ENCODE assay signal across 21 cellular contexts in genomic region chr10:77560471-77560870, GRCh38.
"Had no signal": no experiment of that assay in that cellular context is flagged by ENCODE, and none has a peak within 500 bp of the region (broad histone marks: within the 10 kb centered on the region; RNA-seq: fewer than 3 reads in every experiment).

No MANE protein-coding gene starts in this region.

- H3K9ac ChIP-seq: neural progenitor cell had no signal

- H3K27me3 ChIP-seq: dorsolateral prefrontal cortex, neural progenitor cell, pancreas, tibial artery, upper lobe of left lung had no signal

- H2AFZ ChIP-seq: neural progenitor cell had no signal

- H3K4me2 ChIP-seq: neural progenitor cell had no signal

- H3K36me3 ChIP-seq: heart left ventricle, neural progenitor cell, pancreas, suprapubic skin, tibial artery, upper lobe of left lung had no signal

- H3K4me3 ChIP-seq: dorsolateral prefrontal cortex, heart left ventricle, neural progenitor cell, pancreas, suprapubic skin, tibial artery, upper lobe of left lung had no signal

- ATAC-seq: heart left ventricle; natural killer cell treated with Interleukin-12 subunit alpha and Interleukin-12 subunit beta and Interleukin-15 and Interleukin-18, amount 100 ng/mL, for 72 hours; pancreas; right cardiac atrium; stimulated activated effector memory CD8-positive, alpha-beta T cell treated with anti-CD3 and anti-CD28 coated beads, Interleukin-12 subunit alpha, Interleukin-12 subunit beta, amount 100 ng/mL, for 72 hours; stimulated activated naive CD8-positive, alpha-beta T cell treated with anti-CD3 and anti-CD28 coated beads, Interleukin-15, Interleukin-2, amounts not matched to agents 100 U/mL and 50 U/mL, for 24 hours had no signal

- DNase-seq: cortex of kidney; dorsolateral prefrontal cortex; effector CD8-positive, alpha-beta T cell; heart left ventricle; hippocampal formation; kidney glomerular epithelial cell; midbrain; nucleus accumbens; pancreas; right cardiac atrium; stimulated activated CD4-positive, alpha-beta T cell treated with anti-CD3 and anti-CD28 coated beads, Interleukin-4, amount 100 ng/mL, for 1 hour; stimulated activated CD8-positive, alpha-beta memory T cell treated with anti-CD3 and anti-CD28 coated beads, Interleukin-4, amount 100 ng/mL, for 48 hours; stimulated activated naive CD8-positive, alpha-beta T cell treated with anti-CD3 and anti-CD28 coated beads, Interleukin-15, Interleukin-2, amounts not matched to agents 100 U/mL and 50 U/mL, for 24 hours; tibial artery had no signal

- H3K4me1 ChIP-seq: suprapubic skin had no signal

- H3K27ac ChIP-seq: dorsolateral prefrontal cortex, neural progenitor cell, pancreas, suprapubic skin, upper lobe of left lung had no signal

- FAIRE-seq: frontal cortex, islet of Langerhans, pancreas had no signal

- H3K9me3 ChIP-seq: heart left ventricle, pancreas, suprapubic skin, tibial artery, upper lobe of left lung had no signal
